Comparison of ENCODE assay signal across 19 cellular contexts in the genomic region with DNA sequence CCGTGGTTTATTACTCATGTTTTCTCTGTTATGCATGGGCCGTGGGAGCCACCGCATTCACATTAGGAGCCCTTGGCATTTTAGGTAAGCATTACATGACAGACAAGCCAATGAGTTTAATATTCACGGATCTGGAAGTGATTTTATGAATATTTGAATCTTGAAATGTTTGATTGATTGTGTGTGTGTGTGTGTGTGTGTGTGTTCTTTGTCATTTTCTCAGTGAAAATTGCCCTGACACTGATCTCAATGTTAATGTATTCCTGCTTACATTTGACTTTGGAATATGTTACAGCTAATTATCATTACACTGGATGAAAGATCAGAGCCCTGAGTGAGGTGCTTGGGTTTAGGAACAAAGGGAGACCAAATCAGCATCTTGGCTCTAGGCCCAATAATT. TPM values are rescaled to one million over a fixed set of nuclear protein-coding genes. Genes with fewer than 3 reads are reported as not detected.
"Had no signal": no experiment of that assay in that cellular context is flagged by ENCODE, and none has a peak within 500 bp of the region (broad histone marks: within the 10 kb centered on the region; RNA-seq: fewer than 3 reads in every experiment).

No MANE protein-coding gene starts in this region.

- H3K4me1 ChIP-seq: gastroesophageal sphincter, heart right ventricle, neural progenitor cell, pancreas, stomach, testis, upper lobe of right lung had no signal

- H3K9me3 ChIP-seq: gastroesophageal sphincter, pancreas, stomach, testis, upper lobe of right lung had no signal

- H3K9me3 Mint-ChIP-seq: activated naive CD4-positive, alpha-beta T cell treated with anti-CD3 and anti-CD28 coated beads, Interleukin-2, amount 10 ng/mL, durations not matched to agents 7 days and 5 days; neural progenitor cell had no signal

- ATAC-seq: gastroesophageal sphincter, heart right ventricle, pancreas, upper lobe of right lung had no signal

- H3K27ac Mint-ChIP-seq: activated naive CD4-positive, alpha-beta T cell treated with anti-CD3 and anti-CD28 coated beads, Interleukin-2, amount 10 ng/mL, durations not matched to agents 7 days and 5 days; neural progenitor cell had no signal

- H3K27me3 ChIP-seq: cardiac muscle cell, dorsolateral prefrontal cortex, gastroesophageal sphincter, heart right ventricle, neural progenitor cell, pancreas, stomach, testis, upper lobe of right lung had no signal

- DNase-seq: activated CD4-positive, alpha-beta T cell treated with anti-CD3 and anti-CD28 coated beads for 1 hour; activated CD4-positive, alpha-beta T cell treated with anti-CD3 and anti-CD28 coated beads, Interleukin-2, amount 50 U/mL, for 4 hours; activated naive CD4-positive, alpha-beta T cell treated with anti-CD3 and anti-CD28 coated beads, Interleukin-2, amount 10 ng/mL, durations not matched to agents 7 days and 5 days; activated T-cell treated with anti-CD3 and anti-CD28 coated beads, Interleukin-2, amount 50 U/mL, for 1 hour; erythroblast; heart right ventricle; midbrain; pancreas; stimulated activated CD4-positive, alpha-beta T cell treated with anti-CD3 and anti-CD28 coated beads, Interleukin-1b, Interleukin-23, amount 100 ng/mL, for 48 hours; stomach; testis; upper lobe of right lung had no signal

- H3K4me3 ChIP-seq: cardiac muscle cell, dorsolateral prefrontal cortex, gastroesophageal sphincter, heart right ventricle, neural progenitor cell, pancreas, stomach, testis, upper lobe of right lung had no signal

- H3K4me1 Mint-ChIP-seq: activated naive CD4-positive, alpha-beta T cell treated with anti-CD3 and anti-CD28 coated beads, Interleukin-2, amount 10 ng/mL, durations not matched to agents 7 days and 5 days had no signal

- H3K9ac ChIP-seq: neural progenitor cell had no signal

- H3K27ac ChIP-seq: cardiac muscle cell, dorsolateral prefrontal cortex, gastroesophageal sphincter, heart right ventricle, neural progenitor cell, pancreas, stomach, testis, upper lobe of right lung had no signal

- H3K4me3 Mint-ChIP-seq: activated naive CD4-positive, alpha-beta T cell treated with anti-CD3 and anti-CD28 coated beads, Interleukin-2, amount 10 ng/mL, durations not matched to agents 7 days and 5 days; neural progenitor cell had no signal

- H3K36me3 ChIP-seq: cardiac muscle cell, gastroesophageal sphincter, heart right ventricle, neural progenitor cell, pancreas, stomach, upper lobe of right lung had no signal

- H3K36me3 Mint-ChIP-seq: activated naive CD4-positive, alpha-beta T cell treated with anti-CD3 and anti-CD28 coated beads, Interleukin-2, amount 10 ng/mL, durations not matched to agents 7 days and 5 days; neural progenitor cell had no signal

- H3K27me3 Mint-ChIP-seq: activated naive CD4-positive, alpha-beta T cell treated with anti-CD3 and anti-CD28 coated beads, Interleukin-2, amount 10 ng/mL, durations not matched to agents 7 days and 5 days had no signal

RNA-seq across cellular contexts. Expression of a gene that starts 5.0 kb away (rescaled TPM):
- total RNA-seq: astrocyte, cardiac muscle cell, dorsolateral prefrontal cortex, gastroesophageal sphincter, heart right ventricle, lung microvascular endothelial cell, myocyte, pancreas, stomach, upper lobe of right lung had no signal
- polyA plus RNA-seq: cardiac muscle cell, heart right ventricle, pancreas, stomach had no signal
